11 cellular contexts compared by ENCODE assay signal in genomic region chr6:13307508-13307995, GRCh38. TPM values are rescaled to one million over a fixed set of nuclear protein-coding genes. Genes with fewer than 3 reads are reported as not detected.
DNase-seq lines count a peak whose midpoint lies in the region; ATAC-seq, FAIRE-seq and TF ChIP-seq lines count a peak whose summit lies in the region.
"Had no signal": no experiment of that assay in that cellular context is flagged by ENCODE, and none has a peak within 500 bp of the region (broad histone marks: within the 10 kb centered on the region; RNA-seq: fewer than 3 reads in every experiment).

No MANE protein-coding gene starts in this region.

- no peak overlapping the region for H3K4me3 ChIP-seq in GM23338
- no peak overlapping the region for H3K4me3 ChIP-seq in astrocyte (ENCODE audit: insufficient read depth, low read depth, low read length)
- H3K4me3 ChIP-seq in keratinocyte (ENCODE audit: control insufficient read depth in 2 of 3, extremely low read depth in 1 of 3, insufficient read depth in 2 of 3, low read depth in 1 of 3, low read length in 3 of 3): no peak overlapping the region
- H3K4me3 ChIP-seq: SK-N-MC had no signal

- H3K27ac ChIP-seq in GM23338 (ENCODE audit: low read depth) (peak overlapping the region; percentile 45; the same call in 1 of the 2 replicates), astrocyte (ENCODE audit: low read depth, low read length) (no peak overlapping the region), keratinocyte (ENCODE audit: control insufficient read depth, insufficient read depth, low read length) (peak overlapping the region; percentile 10)
- H3K27ac ChIP-seq: SK-N-MC had no signal

- H3K9me3 ChIP-seq in astrocyte (ENCODE audit: insufficient read depth, low read depth, low read length) (no peaks in the 10 kb centered on the region), keratinocyte (ENCODE audit: control insufficient read depth, low read depth, low read length) (no peaks in the 10 kb centered on the region)

- H3K4me1 ChIP-seq in GM23338 (ENCODE audit: insufficient read depth): no peaks in the 10 kb centered on the region
- H3K4me1 ChIP-seq in astrocyte (ENCODE audit: insufficient read depth, low read length): peaks cover 27% of the 10 kb centered on the region
- H3K4me1 ChIP-seq in keratinocyte (ENCODE audit: control insufficient read depth, extremely low read depth, insufficient read depth, low read length): peaks cover 10% of the 10 kb centered on the region

- intact Hi-C loops in CD14-positive monocyte (cut with micrococcal nuclease): loop anchor here in 1 of 2 donors (10.0 kb wide), 1 partner anchor 1993 kb away; no protein-coding TSS in a partner anchor

- H3K9me2 ChIP-seq in GM23338 (ENCODE audit: insufficient read depth): no peaks in the 10 kb centered on the region

- TF ChIP-seq CTCF in CD14-positive monocyte (IDR thresholded peaks at IDR 0.05) (no peak), GM23338 (conservative IDR thresholded peaks at IDR 0.05; ENCODE audit: low read depth in 2 of 2) (no peak), astrocyte (IDR thresholded peaks at IDR 0.05; ENCODE audit: insufficient read depth, low read depth, low read length) (no peak), keratinocyte (optimal IDR thresholded peaks at IDR 0.05 in 1 of 3, IDR thresholded peaks at IDR 0.05 in 1 of 3, conservative IDR thresholded peaks at IDR 0.05 in 1 of 3; ENCODE audit: extremely low read depth in 1 of 3, insufficient read depth in 2 of 3, low read length in 3 of 3) (no peak)

- H3K9me1 ChIP-seq in keratinocyte (ENCODE audit: control insufficient read depth, extremely low read depth, insufficient read depth, low read length): no peaks in the 10 kb centered on the region

- H4K20me1 ChIP-seq in GM23338 (replicated peaks; ENCODE audit: insufficient read depth): peaks cover 9% of the 10 kb centered on the region; the same call in 1 of the 2 replicates
- H4K20me1 ChIP-seq in astrocyte (ENCODE audit: insufficient read depth, low read length): peaks cover under 1% of the 10 kb centered on the region
- H4K20me1 ChIP-seq in keratinocyte (ENCODE audit: control insufficient read depth, extremely low read depth, insufficient read depth, low read length): no peaks in the 10 kb centered on the region

- H3K27me3 Mint-ChIP-seq in CD14-positive monocyte (ENCODE audit: low read depth in 3 of 3) (peaks cover 0 to 2% (median 0%) of the 10 kb centered on the region in 3 donors), GM23338 (ENCODE audit: insufficient read depth, low read depth, poor library complexity) (peaks cover 3% of the 10 kb centered on the region), astrocyte (ENCODE audit: low read depth, unreplicated experiment) (no peaks in the 10 kb centered on the region)
- H3K27me3 Mint-ChIP-seq: activated CD4-positive, alpha-beta T cell treated with anti-CD3 and anti-CD28 coated beads, Interleukin-2, amount 10 ng/mL, durations not matched to agents 7 days and 5 days had no signal

- H3K27me3 ChIP-seq in GM23338 (ENCODE audit: insufficient read depth) (no peaks in the 10 kb centered on the region), astrocyte (ENCODE audit: insufficient read depth, low read length) (no peaks in the 10 kb centered on the region), keratinocyte (ENCODE audit: control insufficient read depth, extremely low read depth, insufficient read depth, low read length) (no peaks in the 10 kb centered on the region)

- H3K27ac Mint-ChIP-seq in CD14-positive monocyte (peak overlapping the region; percentile 92 to 98 (median 96)), GM23338 (peak overlapping the region; percentile 85), astrocyte (ENCODE audit: unreplicated experiment) (no peak overlapping the region)
- H3K27ac Mint-ChIP-seq: activated CD4-positive, alpha-beta T cell treated with anti-CD3 and anti-CD28 coated beads, Interleukin-2, amount 10 ng/mL, durations not matched to agents 7 days and 5 days had no signal

- no peak overlapping the region for H2AFZ ChIP-seq in GM23338
- no peak overlapping the region for H2AFZ ChIP-seq in astrocyte (ENCODE audit: low read depth, low read length)
- H2AFZ ChIP-seq in keratinocyte (ENCODE audit: control insufficient read depth, low read length): no peak overlapping the region

- H3K4me1 Mint-ChIP-seq in CD14-positive monocyte: peaks cover 40% of the 10 kb centered on the region
- no peaks in the 10 kb centered on the region for H3K4me1 Mint-ChIP-seq in GM23338
- H3K4me1 Mint-ChIP-seq in astrocyte (ENCODE audit: low read depth, unreplicated experiment): peaks cover 25% of the 10 kb centered on the region

- ATAC-seq in GM23338 (no peak), GM18873 (IDR thresholded peaks at IDR 0.05; ENCODE audit: low FRiP score, unreplicated experiment) (no peak)

- no peaks in the 10 kb centered on the region for H3F3A ChIP-seq in GM23338 (replicated peaks; ENCODE audit: low read depth)

- peak overlapping the region in 1 of 2 donors; percentile 26 for H3K4me3 Mint-ChIP-seq in CD14-positive monocyte
- no peak overlapping the region for H3K4me3 Mint-ChIP-seq in GM23338
- no peak overlapping the region for H3K4me3 Mint-ChIP-seq in astrocyte (ENCODE audit: unreplicated experiment)
- H3K4me3 Mint-ChIP-seq: activated CD4-positive, alpha-beta T cell treated with anti-CD3 and anti-CD28 coated beads, Interleukin-2, amount 10 ng/mL, durations not matched to agents 7 days and 5 days had no signal

- H3K9me3 Mint-ChIP-seq in CD14-positive monocyte: no peaks in the 10 kb centered on the region
- no peaks in the 10 kb centered on the region for H3K9me3 Mint-ChIP-seq in GM23338
- no peaks in the 10 kb centered on the region for H3K9me3 Mint-ChIP-seq in astrocyte (ENCODE audit: unreplicated experiment)
- H3K9me3 Mint-ChIP-seq: activated CD4-positive, alpha-beta T cell treated with anti-CD3 and anti-CD28 coated beads, Interleukin-2, amount 10 ng/mL, durations not matched to agents 7 days and 5 days had no signal

- no peak overlapping the region for H3K9ac ChIP-seq in astrocyte (ENCODE audit: low read length)
- H3K9ac ChIP-seq in keratinocyte (ENCODE audit: control insufficient read depth, extremely low read depth, insufficient read depth, low read length): no peak overlapping the region

- H3K36me3 ChIP-seq in GM23338 (ENCODE audit: insufficient read depth) (peaks cover 39% of the 10 kb centered on the region), astrocyte (ENCODE audit: insufficient read depth, low read length) (peaks cover 26% of the 10 kb centered on the region), keratinocyte (ENCODE audit: control insufficient read depth in 2 of 2, extremely low read depth in 1 of 2, insufficient read depth in 2 of 2, low read length in 2 of 2) (peaks cover 9 to 12% of the 10 kb centered on the region in 2 experiments)

- dilution Hi-C loops in keratinocyte (cut with MboI; ENCODE audit: extremely low pct_ligation_motif_present, low sequenced_read_pairs): no loop called here

- DNase-seq in CD14-positive monocyte (ENCODE audit: low spot score) (peak; percentile 92), GM23338 (ENCODE audit: low spot score) (no peak), astrocyte (ENCODE audit: low read depth) (peak; percentile 55), keratinocyte (ENCODE audit: low read depth, low spot score) (no peak), AML-193 (lab: John Stamatoyannopoulos, UW) (no peak), NCI-H69 (lab: John Stamatoyannopoulos, UW) (no peak)
- DNase-seq: activated CD4-positive, alpha-beta T cell treated with anti-CD3 and anti-CD28 coated beads, Interleukin-2, amount 10 ng/mL, durations not matched to agents 7 days and 5 days; DMS79 treated with DMSO at 0.1 percent for 48 hours; KBM-7 had no signal

- H3K36me3 Mint-ChIP-seq in CD14-positive monocyte (peaks cover 48 to 59% of the 10 kb centered on the region in 2 donors), GM23338 (ENCODE audit: low read depth) (peaks cover 54% of the 10 kb centered on the region), astrocyte (ENCODE audit: low read depth, unreplicated experiment) (peaks cover 15% of the 10 kb centered on the region)

- H3K79me2 ChIP-seq in GM23338 (replicated peaks; ENCODE audit: insufficient read depth) (no peaks in the 10 kb centered on the region), astrocyte (ENCODE audit: insufficient read depth, low read length) (no peaks in the 10 kb centered on the region), keratinocyte (ENCODE audit: control insufficient read depth, insufficient read depth, low read length) (no peaks in the 10 kb centered on the region)

- FAIRE-seq in astrocyte (lab: Jason Lieb, UNC) (peak; percentile 5), keratinocyte (lab: Jason Lieb, UNC) (no peak)

- H3K4me2 ChIP-seq in GM23338 (no peak overlapping the region), astrocyte (ENCODE audit: low read length) (no peak overlapping the region), keratinocyte (ENCODE audit: control insufficient read depth, extremely low read depth, insufficient read depth, low read depth, low read length) (no peak overlapping the region)

RNA-seq across cellular contexts. Expression of gene TBC1D7, which starts 20.8 kb away (rescaled TPM):
- polyA plus RNA-seq in CD14-positive monocyte (10 to 100 TPM; 34.3 TPM), GM23338 (2016; fragmentation: Nextera tagmentation; extraction: Ambion mirVana) (57.7 and 70.4 TPM in 2 replicates), keratinocyte (23.3 to 30.4 TPM (median 27.6 TPM) in 3 replicates)
- 42.8 and 62.0 TPM in 2 replicates for total RNA-seq in GM23338 (2014; rRNA removed; shearing (Covaris generic))
- total RNA-seq in astrocyte: 27.2 and 27.9 TPM in 2 replicates
- polyA plus RNA-seq in keratinocyte (2011; ENCODE audit: low read depth): 13.8 TPM
- 27.2 and 31.0 TPM in 2 replicates for polyA plus RNA-seq in keratinocyte (2011; cell fraction: cytosol; rRNA removed)
- 19.9 and 21.9 TPM in 2 replicates for polyA plus RNA-seq in keratinocyte (2011; cell fraction: nucleus; rRNA removed)
- 18.0 and 21.3 TPM in 2 replicates for polyA plus RNA-seq in keratinocyte (2012; ENCODE audit: low replicate concordance)
- polyA minus RNA-seq in keratinocyte: 14.5 to 20.5 TPM (median 16.3 TPM) in 3 replicates
- 5.2 TPM for polyA minus RNA-seq in keratinocyte (2011; cell fraction: cytosol; rRNA and poly(A)+ RNA removed)
- 5.9 and 12.3 TPM in 2 replicates for polyA minus RNA-seq in keratinocyte (2011; cell fraction: nucleus; rRNA and poly(A)+ RNA removed)

Comparison
In these comparisons a context has a peak if more than half of its experiments do, and no peak if none do; other contexts are left out.
1. DNase-seq: peak in CD14-positive monocyte (single experiment) and astrocyte (single experiment); none in GM23338 (single experiment), keratinocyte (single experiment), AML-193 (0 of 2) and NCI-H69 (single experiment).